Comparison of ENCODE assay signal across 9 cellular contexts in genomic region chr11:76733906-76734305, GRCh38. TPM values are rescaled to one million over a fixed set of nuclear protein-coding genes. Genes with fewer than 3 reads are reported as not detected.
DNase-seq lines count a peak whose midpoint lies in the region; ATAC-seq and TF ChIP-seq lines count a peak whose summit lies in the region.
"Not testable (repeated sequence)": the region's sequence is repeated elsewhere in the genome, so short reads cannot be mapped to it uniquely, and the experiment has no call there.
"Had no signal": no experiment of that assay in that cellular context is flagged by ENCODE, and none has a peak within 500 bp of the region (broad histone marks: within the 10 kb centered on the region; RNA-seq: fewer than 3 reads in every experiment).

No MANE protein-coding gene starts in this region.

- CTCF ChIA-PET in Caco-2 (lab: Charles Lee): interaction anchor here (0.6 to 3.1 kb wide), 36 partner anchors 10 to 637 kb away, joined by 3 to 132 read pairs (median 4); no protein-coding TSS in a partner anchor

- intact Hi-C loops in Caco-2 (cut with micrococcal nuclease; ENCODE audit: unreplicated experiment): loop anchor here (1.0 to 5.0 kb wide), 6 partner anchors 49 to 358 kb away; partner anchors contain the start of gene TSKU

- H3K36me3 ChIP-seq in Caco-2 (ENCODE audit: control insufficient read depth, insufficient read depth, low read length): not testable (repeated sequence)

- DNase-seq in Caco-2 (peak in 1 of 2 experiments; percentile 67), HK-2 (ENCODE audit: unreplicated experiment) (peak; percentile 26), NCI-H2196 (lab: John Stamatoyannopoulos, UW; ENCODE audit: unreplicated experiment) (peak; percentile 89), T-helper 1 cell (peak in 4 of 5 donors; percentile 16 to 58 (median 32)), fibroblast of villous mesenchyme (ENCODE audit: low read depth) (peak; percentile 75), middle frontal gyrus (ENCODE audit: extremely low spot score, low spot score) (peak; percentile 53)
- peak; percentile 39 for DNase-seq in activated naive CD8-positive, alpha-beta T cell treated with anti-CD3 and anti-CD28 coated beads for 36 hours
- DNase-seq in stimulated activated effector memory CD8-positive, alpha-beta T cell treated with anti-CD3 and anti-CD28 coated beads, Interleukin-12 subunit alpha, Interleukin-12 subunit beta, amount 100 ng/mL, for 72 hours (ENCODE audit: low spot score in 2 of 2): peak; percentile 27 to 54

- not testable (repeated sequence) for BruUV-seq in Caco-2 (replicated peaks; lab: Mats Ljungman, UMichigan)

- TF ChIP-seq CTCF in Caco-2 (IDR thresholded peaks at IDR 0.05; ENCODE audit: insufficient read depth in 1 of 2, low read depth in 1 of 2, low read length in 1 of 2, severe bottlenecking in 1 of 2, unreplicated experiment in 1 of 2) (peak; percentile 56 to 76), fibroblast of villous mesenchyme (IDR thresholded peaks at IDR 0.05; ENCODE audit: insufficient read depth, low read depth, low read length) (peak; percentile 62)

- H3K4me3 Mint-ChIP-seq in Caco-2 (ENCODE audit: unreplicated experiment); activated naive CD8-positive, alpha-beta T cell treated with anti-CD3 and anti-CD28 coated beads for 36 hours; stimulated activated effector memory CD8-positive, alpha-beta T cell treated with anti-CD3 and anti-CD28 coated beads, Interleukin-12 subunit alpha, Interleukin-12 subunit beta, amount 100 ng/mL, for 72 hours: not testable (repeated sequence)

- not testable (repeated sequence) for H3K9me3 Mint-ChIP-seq in Caco-2 (ENCODE audit: unreplicated experiment); activated naive CD8-positive, alpha-beta T cell treated with anti-CD3 and anti-CD28 coated beads for 36 hours; stimulated activated effector memory CD8-positive, alpha-beta T cell treated with anti-CD3 and anti-CD28 coated beads, Interleukin-12 subunit alpha, Interleukin-12 subunit beta, amount 100 ng/mL, for 72 hours

- POLR2A ChIA-PET in Caco-2 (lab: Charles Lee): interaction anchor here (0.6 to 1.0 kb wide), 2 partner anchors 186 to 357 kb away, joined by 3 to 4 read pairs; no protein-coding TSS in a partner anchor

- not testable (repeated sequence) for H3K4me1 Mint-ChIP-seq in Caco-2 (ENCODE audit: low read depth, unreplicated experiment); activated naive CD8-positive, alpha-beta T cell treated with anti-CD3 and anti-CD28 coated beads for 36 hours; stimulated activated effector memory CD8-positive, alpha-beta T cell treated with anti-CD3 and anti-CD28 coated beads, Interleukin-12 subunit alpha, Interleukin-12 subunit beta, amount 100 ng/mL, for 72 hours

- not testable (repeated sequence) for H3K27me3 ChIP-seq in Caco-2 (replicated peaks; ENCODE audit: control insufficient read depth, insufficient read depth, low read length)

- H3K27me3 Mint-ChIP-seq in Caco-2 (ENCODE audit: insufficient read depth, unreplicated experiment); activated naive CD8-positive, alpha-beta T cell treated with anti-CD3 and anti-CD28 coated beads for 36 hours: not testable (repeated sequence)

- H3K36me3 Mint-ChIP-seq in Caco-2 (ENCODE audit: insufficient read depth, unreplicated experiment); activated naive CD8-positive, alpha-beta T cell treated with anti-CD3 and anti-CD28 coated beads for 36 hours; stimulated activated effector memory CD8-positive, alpha-beta T cell treated with anti-CD3 and anti-CD28 coated beads, Interleukin-12 subunit alpha, Interleukin-12 subunit beta, amount 100 ng/mL, for 72 hours: not testable (repeated sequence)

- H3K4me1 ChIP-seq in Caco-2: peaks cover 11% of the 10 kb centered on the region

- H3K9me3 ChIP-seq in Caco-2: not testable (repeated sequence)

- ATAC-seq in stimulated activated effector memory CD8-positive, alpha-beta T cell treated with anti-CD3 and anti-CD28 coated beads, Interleukin-12 subunit alpha, Interleukin-12 subunit beta, amount 100 ng/mL, for 72 hours: peak; percentile 67

- not testable (repeated sequence) for H3K27ac Mint-ChIP-seq in Caco-2 (ENCODE audit: unreplicated experiment); activated naive CD8-positive, alpha-beta T cell treated with anti-CD3 and anti-CD28 coated beads for 36 hours; stimulated activated effector memory CD8-positive, alpha-beta T cell treated with anti-CD3 and anti-CD28 coated beads, Interleukin-12 subunit alpha, Interleukin-12 subunit beta, amount 100 ng/mL, for 72 hours

- H3K4me3 ChIP-seq in Caco-2 (ENCODE audit: low read depth, low read length); fibroblast of villous mesenchyme (ENCODE audit: low read depth, low read length): not testable (repeated sequence)

RNA-seq across cellular contexts. Expression of gene TSKU, which starts 49.2 kb away (rescaled TPM):
- total RNA-seq in Caco-2 (2022): 38.6 and 40.6 TPM in 2 replicates
- 1 to 10 TPM; 2.7 to 3.7 TPM for total RNA-seq in activated naive CD8-positive, alpha-beta T cell treated with anti-CD3 and anti-CD28 coated beads for 36 hours
- total RNA-seq in fibroblast of villous mesenchyme: 18.6 and 20.9 TPM in 2 replicates
- total RNA-seq: natural killer cell treated with Interleukin-12 subunit alpha and Interleukin-12 subunit beta and Interleukin-15 and Interleukin-18, amount 100 ng/mL, for 72 hours had no signal
